In the genomic region with DNA sequence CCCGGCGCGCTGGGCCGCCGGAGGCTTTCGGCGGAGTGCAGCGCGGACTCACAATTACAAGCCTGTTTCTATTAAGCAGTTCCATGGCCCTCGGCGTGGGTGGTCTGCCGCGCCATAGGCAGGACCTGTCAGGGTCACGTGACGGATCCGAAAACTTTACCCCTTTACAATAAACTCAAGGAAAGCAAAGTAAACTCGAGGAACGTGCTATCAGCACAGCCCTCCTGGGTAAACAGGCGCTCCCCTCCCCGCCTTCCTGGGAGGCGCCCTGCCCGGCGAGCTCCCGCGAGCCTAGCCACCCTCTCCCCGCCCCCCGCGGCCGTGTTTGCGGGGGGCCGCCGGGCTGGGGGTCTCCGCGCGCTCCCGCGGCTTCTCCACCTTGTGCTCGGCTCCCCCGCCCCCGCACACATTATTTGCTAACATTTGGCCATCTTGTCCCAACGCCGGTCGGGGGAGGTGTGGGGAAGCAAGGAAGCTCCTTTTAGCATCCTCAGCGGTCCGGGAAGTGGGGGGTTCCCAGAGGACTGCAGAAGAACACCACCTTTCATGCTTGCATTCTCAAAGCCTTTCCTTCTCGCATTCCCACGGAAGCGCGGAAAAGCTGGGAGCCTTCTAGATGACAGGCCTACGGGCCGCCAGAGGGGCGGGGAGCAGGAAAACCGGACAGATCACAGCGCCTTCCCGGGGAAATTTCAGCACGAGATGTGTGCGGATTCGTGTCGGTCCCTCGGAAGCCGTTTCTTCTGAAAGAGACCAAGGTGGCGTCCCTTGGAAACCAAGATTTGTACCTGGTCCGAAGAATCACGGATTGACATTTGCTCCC, we compare ENCODE assay signal across 8 cellular contexts. TPM values are rescaled to one million over a fixed set of nuclear protein-coding genes. Genes with fewer than 3 reads are reported as not detected.
DNase-seq lines count a peak whose midpoint lies in the region; ATAC-seq and TF ChIP-seq lines count a peak whose summit lies in the region.

A gene (minus strand): TSS at position 236 of the 823 bp plus-strand sequence.

- peak within 1 kb of the TSS; percentile 45 to 69 for H3K9ac ChIP-seq in duodenal mucosa (ENCODE audit: low read depth in 1 of 2, low read length in 2 of 2)

- H3K4me3 Mint-ChIP-seq in activated B cell treated with CpG ODN at 0.5 μM for 24 hours: peak within 1 kb of the TSS; percentile 89
- peak within 1 kb of the TSS; percentile 99 for H3K4me3 Mint-ChIP-seq in stimulated activated effector memory CD8-positive, alpha-beta T cell treated with anti-CD3 and anti-CD28 coated beads, Interleukin-12 subunit alpha, Interleukin-12 subunit beta, amount 100 ng/mL, for 72 hours

- peaks cover 49% of the 10 kb centered on the region for H3K27me3 Mint-ChIP-seq in activated B cell treated with CpG ODN at 0.5 μM for 24 hours

- H3K4me3 ChIP-seq in HEK293 (ENCODE audit: low read depth, low read length): peak within 1 kb of the TSS; percentile 61
- peak within 1 kb of the TSS; percentile 75 to 80 for H3K4me3 ChIP-seq in duodenal mucosa (ENCODE audit: low read depth in 1 of 2, low read length in 2 of 2)
- H3K4me3 ChIP-seq in lower lobe of right lung: peak within 1 kb of the TSS; percentile 63

- H3K27me3 ChIP-seq in duodenal mucosa (ENCODE audit: control insufficient read depth in 1 of 2, insufficient read depth in 2 of 2, low read length in 2 of 2): peaks cover 0 to 25% of the 10 kb centered on the region in 2 donors
- peaks cover 18% of the 10 kb centered on the region for H3K27me3 ChIP-seq in lower lobe of right lung (ENCODE audit: low read depth)

- H3K9me3 ChIP-seq in HEK293 (ENCODE audit: control insufficient read depth, insufficient read depth, low read depth, low read length) (no peaks in the 10 kb centered on the region), duodenal mucosa (ENCODE audit: control insufficient read depth in 1 of 2, low read length in 2 of 2) (no peaks in the 10 kb centered on the region), lower lobe of right lung (no peaks in the 10 kb centered on the region)

- in situ Hi-C loops in ACHN (cut with HindIII; ENCODE audit: low pct_ligation_motif_present, low pct_unique_long_range_greater_than_20kb, low sequenced_read_pairs): no loop called here

- H3K27ac Mint-ChIP-seq in activated B cell treated with CpG ODN at 0.5 μM for 24 hours: peak within 1 kb of the TSS; percentile 62
- H3K27ac Mint-ChIP-seq in stimulated activated effector memory CD8-positive, alpha-beta T cell treated with anti-CD3 and anti-CD28 coated beads, Interleukin-12 subunit alpha, Interleukin-12 subunit beta, amount 100 ng/mL, for 72 hours: peak within 1 kb of the TSS; percentile 89

- peaks cover 5% of the 10 kb centered on the region for H3K4me1 ChIP-seq in HEK293 (ENCODE audit: control insufficient read depth, insufficient read depth, low read length)
- peaks cover 8 to 9% of the 10 kb centered on the region in 2 donors for H3K4me1 ChIP-seq in duodenal mucosa (ENCODE audit: control insufficient read depth in 1 of 2, insufficient read depth in 2 of 2, low read length in 2 of 2)
- H3K4me1 ChIP-seq in lower lobe of right lung: peaks cover 9% of the 10 kb centered on the region

- intact Hi-C loops in activated B cell treated with CpG ODN at 0.5 μM for 24 hours (cut with micrococcal nuclease) (loop anchor here (5.0 to 10.0 kb wide), 2 partner anchors 508 to 700 kb away; no protein-coding TSS in a partner anchor), lower lobe of right lung (cut with DNase I) (no loop called here)

- peak; percentile 49 for ATAC-seq in activated B cell treated with CpG ODN at 0.5 μM for 24 hours (ENCODE audit: low read depth)
- peak; percentile 78 to 88 for ATAC-seq in lower lobe of right lung
- peak; percentile 77 for ATAC-seq in stimulated activated effector memory CD8-positive, alpha-beta T cell treated with anti-CD3 and anti-CD28 coated beads, Interleukin-12 subunit alpha, Interleukin-12 subunit beta, amount 100 ng/mL, for 72 hours

- TF ChIP-seq CTCF in HEK293 (tag by site-specific recombination; IDR thresholded peaks at IDR 0.05): no peak
- TF ChIP-seq CTCF in activated B cell treated with CpG ODN at 0.5 μM for 24 hours (IDR thresholded peaks at IDR 0.05): no peak
- no peak for TF ChIP-seq CTCF in lower lobe of right lung (IDR thresholded peaks at IDR 0.05)

- no peaks in the 10 kb centered on the region for H3K36me3 Mint-ChIP-seq in activated B cell treated with CpG ODN at 0.5 μM for 24 hours (ENCODE audit: low read depth)
- H3K36me3 Mint-ChIP-seq in stimulated activated effector memory CD8-positive, alpha-beta T cell treated with anti-CD3 and anti-CD28 coated beads, Interleukin-12 subunit alpha, Interleukin-12 subunit beta, amount 100 ng/mL, for 72 hours: peaks cover 7% of the 10 kb centered on the region

- DNase-seq in ACHN: peak; percentile 29
- no peak for DNase-seq in activated B cell treated with CpG ODN at 0.5 μM for 24 hours
- peak; percentile 58 for DNase-seq in lower lobe of right lung
- peak; percentile 30 to 69 for DNase-seq in stimulated activated effector memory CD8-positive, alpha-beta T cell treated with anti-CD3 and anti-CD28 coated beads, Interleukin-12 subunit alpha, Interleukin-12 subunit beta, amount 100 ng/mL, for 72 hours (ENCODE audit: low spot score in 2 of 2)
- DNase-seq in epidermal melanocyte (ENCODE audit: insufficient read length, low spot score): no peak
- no peak for DNase-seq in DMS114 treated with DMSO at 0.1 percent for 48 hours (lab: John Stamatoyannopoulos, UW; ENCODE audit: unreplicated experiment)

- peaks cover 16% of the 10 kb centered on the region for H3K4me1 Mint-ChIP-seq in activated B cell treated with CpG ODN at 0.5 μM for 24 hours
- peaks cover 24% of the 10 kb centered on the region for H3K4me1 Mint-ChIP-seq in stimulated activated effector memory CD8-positive, alpha-beta T cell treated with anti-CD3 and anti-CD28 coated beads, Interleukin-12 subunit alpha, Interleukin-12 subunit beta, amount 100 ng/mL, for 72 hours

- CTCF ChIA-PET in HEK293 (lab: Yijun Ruan, JAX): no interaction called here
- CTCF ChIA-PET in activated B cell treated with CpG ODN at 0.5 μM for 24 hours (lab: Charles Lee): no interaction called here

- H3K9me3 Mint-ChIP-seq in activated B cell treated with CpG ODN at 0.5 μM for 24 hours: peaks cover 3% of the 10 kb centered on the region
- H3K9me3 Mint-ChIP-seq in stimulated activated effector memory CD8-positive, alpha-beta T cell treated with anti-CD3 and anti-CD28 coated beads, Interleukin-12 subunit alpha, Interleukin-12 subunit beta, amount 100 ng/mL, for 72 hours: no peaks in the 10 kb centered on the region

- H3K36me3 ChIP-seq in HEK293 (ENCODE audit: control insufficient read depth in 2 of 2, insufficient read depth in 1 of 2, low read length in 2 of 2) (no peaks in the 10 kb centered on the region), duodenal mucosa (ENCODE audit: control insufficient read depth in 1 of 2, insufficient read depth in 2 of 2, low read length in 2 of 2) (no peaks in the 10 kb centered on the region), lower lobe of right lung (no peaks in the 10 kb centered on the region)

- peak within 1 kb of the TSS; percentile 89 for H3K27ac ChIP-seq in HEK293 (ENCODE audit: extremely low read depth, low read depth, low read length)
- peak within 1 kb of the TSS; percentile 32 for H3K27ac ChIP-seq in duodenal mucosa (ENCODE audit: low read depth, low read length)
- H3K27ac ChIP-seq in lower lobe of right lung: peak within 1 kb of the TSS; percentile 41

- POLR2A ChIA-PET in HEK293 (lab: Yijun Ruan, JAX): no interaction called here
- POLR2A ChIA-PET in activated B cell treated with CpG ODN at 0.5 μM for 24 hours (lab: Charles Lee): interaction anchor here (0.8 to 1.9 kb wide), 2 partner anchors 10 to 54 kb away, joined by 3 to 5 read pairs; no protein-coding TSS in a partner anchor

TF ChIP-seq in HEK293, 187 proteins besides CTCF, POLR2A, EP300 and RAD21 (continues in another document):
- no peak for TF ChIP-seq KLF10 (tag by site-specific recombination; IDR thresholded peaks at IDR 0.05)
- TF ChIP-seq ZNF561 (tag by site-specific recombination; IDR thresholded peaks at IDR 0.05; ENCODE audit: borderline replicate concordance): no peak; the same call in 1 of the 2 replicates
- TF ChIP-seq ZNF350 (tag by site-specific recombination; IDR thresholded peaks at IDR 0.05): no peak
- TF ChIP-seq ZNF175 (tag by site-specific recombination; IDR thresholded peaks at IDR 0.05): no peak
- no peak for TF ChIP-seq HOXD13 (CRISPR knock-in tag; IDR thresholded peaks at IDR 0.05; ENCODE audit: borderline replicate concordance)
- no peak for TF ChIP-seq TCF7L2 (IDR thresholded peaks at IDR 0.05; ENCODE audit: borderline replicate concordance, low read depth, low read length)
- TF ChIP-seq ZNF548 (tag by site-specific recombination; IDR thresholded peaks at IDR 0.05): no peak
- TF ChIP-seq, protein P1, sequence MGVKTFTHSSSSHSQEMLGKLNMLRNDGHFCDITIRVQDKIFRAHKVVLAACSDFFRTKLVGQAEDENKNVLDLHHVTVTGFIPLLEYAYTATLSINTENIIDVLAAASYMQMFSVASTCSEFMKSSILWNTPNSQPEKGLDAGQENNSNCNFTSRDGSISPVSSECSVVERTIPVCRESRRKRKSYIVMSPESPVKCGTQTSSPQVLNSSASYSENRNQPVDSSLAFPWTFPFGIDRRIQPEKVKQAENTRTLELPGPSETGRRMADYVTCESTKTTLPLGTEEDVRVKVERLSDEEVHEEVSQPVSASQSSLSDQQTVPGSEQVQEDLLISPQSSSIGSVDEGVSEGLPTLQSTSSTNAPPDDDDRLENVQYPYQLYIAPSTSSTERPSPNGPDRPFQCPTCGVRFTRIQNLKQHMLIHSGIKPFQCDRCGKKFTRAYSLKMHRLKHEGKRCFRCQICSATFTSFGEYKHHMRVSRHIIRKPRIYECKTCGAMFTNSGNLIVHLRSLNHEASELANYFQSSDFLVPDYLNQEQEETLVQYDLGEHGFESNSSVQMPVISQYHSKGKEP (tag by site-specific recombination; IDR thresholded peaks at IDR 0.05): no peak
- TF ChIP-seq ZNF571 (tag by site-specific recombination; IDR thresholded peaks at IDR 0.05): no peak
- no peak for TF ChIP-seq SCRT1 (tag by site-specific recombination; IDR thresholded peaks at IDR 0.05; ENCODE audit: borderline replicate concordance)
- TF ChIP-seq ZNF626 (tag by site-specific recombination; IDR thresholded peaks at IDR 0.05): no peak
- TF ChIP-seq GFI1B (tag by site-specific recombination; IDR thresholded peaks at IDR 0.05): no peak
- TF ChIP-seq ZNF843 (tag by site-specific recombination; IDR thresholded peaks at IDR 0.05): 0 out of 2 replicates have a peak, but pooled peaks have one; percentile 37

RNA-seq across cellular contexts. Expression of the gene that starts here (rescaled TPM):
- total RNA-seq in activated B cell treated with CpG ODN at 0.5 μM for 24 hours (5.9 and 8.6 TPM in 2 replicates), lower lobe of right lung (33.3 TPM)

Comparison
In these comparisons a context has a peak if more than half of its experiments do, and no peak if none do; other contexts are left out.
1. DNase-seq: peak in ACHN (single experiment), lower lobe of right lung (single experiment) and stimulated activated effector memory CD8-positive, alpha-beta T cell treated with anti-CD3 and anti-CD28 coated beads, Interleukin-12 subunit alpha, Interleukin-12 subunit beta, amount 100 ng/mL, for 72 hours (2 of 2); none in activated B cell treated with CpG ODN at 0.5 μM for 24 hours (single experiment), epidermal melanocyte (single experiment) and DMS114 treated with DMSO at 0.1 percent for 48 hours (single experiment).
2. H3K27ac ChIP-seq: peak in every context shown above with its lines; median percentile 89 in HEK293; 41 in lower lobe of right lung; 32 in duodenal mucosa.
3. Peak in every context shown above with its lines, with median percentiles within 50 percentile points of each other: H3K4me3 ChIP-seq and ATAC-seq.